8 cellular contexts compared by ENCODE assay signal in the genomic region with DNA sequence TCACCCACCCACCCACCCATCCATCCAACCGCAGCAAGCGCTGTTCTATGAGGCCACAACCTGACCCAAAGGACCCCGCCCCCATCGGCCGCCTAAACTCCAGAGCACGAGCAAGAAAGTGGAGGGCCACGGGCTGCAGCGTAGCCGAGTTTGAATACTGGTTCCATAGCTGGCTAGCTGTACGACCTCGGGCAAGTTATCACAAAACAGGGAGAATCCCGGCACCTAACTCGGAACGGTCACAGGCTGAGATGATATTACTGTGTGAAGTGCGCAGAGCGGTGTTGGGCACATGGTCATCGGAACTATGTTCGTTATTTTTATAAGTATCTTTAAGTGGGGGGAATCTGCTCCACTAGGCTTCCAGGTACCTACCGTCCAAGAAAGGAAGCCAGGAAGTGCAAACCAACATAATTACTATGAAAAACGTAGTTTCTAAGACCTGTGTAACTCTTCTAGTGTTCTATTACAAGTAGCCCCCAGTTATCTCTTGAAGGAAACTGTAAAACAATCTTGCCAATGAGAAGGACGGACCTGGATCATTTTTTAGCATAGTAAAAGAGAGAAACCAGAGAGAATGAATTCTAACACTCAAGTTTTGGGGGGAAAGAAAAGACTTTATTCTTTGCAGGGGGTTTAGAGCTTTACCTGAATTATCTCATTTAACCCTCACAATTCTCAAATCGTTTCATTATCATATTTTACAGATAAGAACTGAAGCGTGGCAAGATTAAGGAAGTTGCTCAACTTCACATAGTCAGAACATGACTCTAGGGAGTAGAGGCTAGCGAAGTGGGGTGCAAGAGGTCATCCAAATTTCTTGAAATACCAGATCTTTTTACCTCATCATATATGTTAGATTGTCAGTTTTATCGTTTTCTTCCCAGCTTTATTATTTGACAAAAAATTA. TPM values are rescaled to one million over a fixed set of nuclear protein-coding genes. Genes with fewer than 3 reads are reported as not detected.
DNase-seq lines count a peak whose midpoint lies in the region; ATAC-seq and TF ChIP-seq lines count a peak whose summit lies in the region.

No MANE protein-coding gene starts in this region.

- H3K27me3 ChIP-seq in HUES64 (ENCODE audit: insufficient read depth, low read length): no peaks in the 10 kb centered on the region
- H3K27me3 ChIP-seq in heart right ventricle: no peaks in the 10 kb centered on the region
- H3K27me3 ChIP-seq in prostate gland (replicated peaks; ENCODE audit: insufficient read depth): no peaks in the 10 kb centered on the region

- DNase-seq in DMS53 treated with DMSO at 0.1 percent for 48 hours (lab: John Stamatoyannopoulos, UW; ENCODE audit: unreplicated experiment): peak; percentile 69
- DNase-seq in heart right ventricle: no peak
- DNase-seq in prostate gland (ENCODE audit: low spot score): no peak
- DNase-seq in RPMI8226: no peak
- no peak for DNase-seq in NK-92 treated with Interleukin-12 subunit alpha and Interleukin-12 subunit beta, amount 100 ng/mL, for 24 hours (lab: John Stamatoyannopoulos, UW)

- H3K9ac ChIP-seq in HUES64 (ENCODE audit: low read depth, low read length): peak overlapping the region; percentile 79

- ATAC-seq in GM21367 (IDR thresholded peaks at IDR 0.05; ENCODE audit: unreplicated experiment) (peak; percentile 28), heart right ventricle (peak in 6 of 8 donors; percentile 45 to 70 (median 64))

- no peak for TF ChIP-seq POLR2A in prostate gland (IDR thresholded peaks at IDR 0.05)

- intact Hi-C loops in heart right ventricle (cut with DNase I) (no loop called here), prostate gland (cut with DNase I) (no loop called here)

- H3K4me3 ChIP-seq in HUES64 (ENCODE audit: low read length) (peak overlapping the region; percentile 97), WI38 (ENCODE audit: low read depth, low read length) (peak overlapping the region; percentile 95), heart right ventricle (peak overlapping the region; percentile 68 to 95 (median 89)), prostate gland (peak overlapping the region; percentile 73 to 74)

- H3K36me3 ChIP-seq in HUES64 (ENCODE audit: insufficient read depth, low read length): peaks cover 42% of the 10 kb centered on the region
- H3K36me3 ChIP-seq in heart right ventricle: peaks cover 0 to 45% (median 21%) of the 10 kb centered on the region in 9 donors
- peaks cover 0 to 1% of the 10 kb centered on the region in 2 donors for H3K36me3 ChIP-seq in prostate gland

- H3K9me3 ChIP-seq in HUES64 (ENCODE audit: insufficient read depth, low read depth, low read length): no peaks in the 10 kb centered on the region
- H3K9me3 ChIP-seq in heart right ventricle: no peaks in the 10 kb centered on the region
- H3K9me3 ChIP-seq in prostate gland: no peaks in the 10 kb centered on the region

- WGBS in HUES64: 7% methylated on average over 21 of the region's 25 CpGs
- WGBS in heart right ventricle, 2 donors: 5 to 6% methylated on average over 25 of the region's 25 CpGs
- WGBS in prostate gland: 6% methylated on average over 25 of the region's 25 CpGs

- TF ChIP-seq CTCF in WI38 (IDR thresholded peaks at IDR 0.05; ENCODE audit: low read depth, low read length) (no peak), heart right ventricle (IDR thresholded peaks at IDR 0.05) (no peak), prostate gland (IDR thresholded peaks at IDR 0.05) (no peak)

- H3K4me1 ChIP-seq in HUES64 (ENCODE audit: insufficient read depth, low read length) (peaks cover 18% of the 10 kb centered on the region), heart right ventricle (peaks cover 6 to 36% (median 23%) of the 10 kb centered on the region in 9 donors), prostate gland (replicated peaks) (no peaks in the 10 kb centered on the region)

- H3K27ac ChIP-seq in HUES64 (ENCODE audit: low read depth, low read length) (peak overlapping the region; percentile 79; the same call in 1 of the 2 replicates), heart right ventricle (peak overlapping the region; percentile 65 to 97 (median 92)), prostate gland (peak overlapping the region; percentile 93)

RNA-seq across cellular contexts. Expression of gene BUD13, which starts 0.7 kb away (rescaled TPM):
- 23.7 TPM for polyA plus RNA-seq in HUES64 (2013, experiment 1 of 2)
- polyA plus RNA-seq in HUES64 (2013, experiment 2 of 2): 26.6 TPM
- 1 to 10 TPM; 6.1 to 9.2 (median 7.0) TPM for total RNA-seq in heart right ventricle
- 1 to 10 TPM; 6.3 to 7.1 TPM for polyA plus RNA-seq in heart right ventricle
- total RNA-seq in prostate gland: 10 to 100 TPM; 12.2 to 16.0 TPM

RNA-seq across cellular contexts. Expression of gene ZPR1, which starts 14.4 kb away (rescaled TPM):
- 63.3 TPM for polyA plus RNA-seq in HUES64 (2013, experiment 1 of 2)
- 51.4 TPM for polyA plus RNA-seq in HUES64 (2013, experiment 2 of 2)
- total RNA-seq in heart right ventricle: 10 to 100 TPM; 17.3 to 32.9 (median 22.6) TPM
- 10 to 100 TPM in 1 of 2 donors, 1 to 10 TPM in 1; 5.5 to 44.7 TPM for polyA plus RNA-seq in heart right ventricle
- 10 to 100 TPM; 24.6 to 27.6 TPM for total RNA-seq in prostate gland

RNA-seq across cellular contexts. Expression of gene APOA5, which starts 18.2 kb away (rescaled TPM):
- polyA plus RNA-seq in HUES64 (2013, experiment 1 of 2): not detected
- not detected for polyA plus RNA-seq in HUES64 (2013, experiment 2 of 2)
- total RNA-seq in heart right ventricle (not detected), prostate gland (under 1 TPM in 1 of 2 donors, not detected in 1; 0.87 TPM)
- not detected for polyA plus RNA-seq in heart right ventricle

RNA-seq across cellular contexts. Expression of gene APOA4, which starts 49.6 kb away (rescaled TPM):
- 4.8 TPM for polyA plus RNA-seq in HUES64 (2013, experiment 1 of 2)
- 12.9 TPM for polyA plus RNA-seq in HUES64 (2013, experiment 2 of 2)
- total RNA-seq in heart right ventricle (under 1 TPM in 2 of 10 donors, not detected in 8; 0.26 to 0.28 TPM), prostate gland (not detected)
- polyA plus RNA-seq in heart right ventricle: under 1 TPM in 1 of 2 donors, not detected in 1; 0.75 TPM

RNA-seq across cellular contexts. Expression of gene APOC3, which starts 56.2 kb away (rescaled TPM):
- 0.90 TPM for polyA plus RNA-seq in HUES64 (2013, experiment 1 of 2)
- 4.0 TPM for polyA plus RNA-seq in HUES64 (2013, experiment 2 of 2)
- under 1 TPM in 1 of 10 donors, not detected in 9; 0.64 TPM for total RNA-seq in heart right ventricle
- under 1 TPM in 1 of 2 donors, not detected in 1; 0.12 TPM for polyA plus RNA-seq in heart right ventricle
- total RNA-seq in prostate gland: not detected
